16 cellular contexts compared by ENCODE assay signal in genomic region chr17:42305543-42306384, GRCh38. TPM values are rescaled to one million over a fixed set of nuclear protein-coding genes. Genes with fewer than 3 reads are reported as not detected.
DNase-seq lines count a peak whose midpoint lies in the region; ATAC-seq, FAIRE-seq and TF ChIP-seq lines count a peak whose summit lies in the region.
"Had no signal": no experiment of that assay in that cellular context is flagged by ENCODE, and none has a peak within 500 bp of the region (broad histone marks: within the 10 kb centered on the region; RNA-seq: fewer than 3 reads in every experiment).

No MANE protein-coding gene starts in this region.

- intact Hi-C loops in activated naive CD4-positive, alpha-beta T cell treated with anti-CD3 and anti-CD28 coated beads for 36 hours (cut with micrococcal nuclease): no loop called here
- intact Hi-C loops in K562 (cut with micrococcal nuclease): no loop called here

- H4K20me1 ChIP-seq in K562 (replicated peaks; ENCODE audit: control insufficient read depth, insufficient read depth, low read length): no peaks in the 10 kb centered on the region

- FAIRE-seq in K562 (lab: Jason Lieb, UNC) (no peak), small intestine (lab: Jason Lieb, UNC) (no peak)

- H3K4me1 Mint-ChIP-seq in activated naive CD4-positive, alpha-beta T cell treated with anti-CD3 and anti-CD28 coated beads for 36 hours (ENCODE audit: low read depth): peaks cover 62% of the 10 kb centered on the region
- H3K4me1 Mint-ChIP-seq in stimulated activated effector memory CD8-positive, alpha-beta T cell treated with anti-CD3 and anti-CD28 coated beads, Interleukin-12 subunit alpha, Interleukin-12 subunit beta, amount 100 ng/mL, for 72 hours: peaks cover 65% of the 10 kb centered on the region
- peaks cover 25% of the 10 kb centered on the region for H3K4me1 Mint-ChIP-seq in glutamatergic neuron (ENCODE audit: low read depth, unreplicated experiment)

- no peak for TF ChIP-seq RAD21 in K562 (CRISPR knock-in tag; conservative IDR thresholded peaks at IDR 0.05 in 1 of 2, IDR thresholded peaks at IDR 0.05 in 1 of 2)

- peak overlapping the region; percentile 78 for H3K27ac Mint-ChIP-seq in activated naive CD4-positive, alpha-beta T cell treated with anti-CD3 and anti-CD28 coated beads for 36 hours
- peak overlapping the region; percentile 86 for H3K27ac Mint-ChIP-seq in stimulated activated effector memory CD8-positive, alpha-beta T cell treated with anti-CD3 and anti-CD28 coated beads, Interleukin-12 subunit alpha, Interleukin-12 subunit beta, amount 100 ng/mL, for 72 hours
- no peak overlapping the region for H3K27ac Mint-ChIP-seq in glutamatergic neuron (ENCODE audit: unreplicated experiment)

- H3K36me3 ChIP-seq in K562 (ENCODE audit: control insufficient read depth, insufficient read depth, low read length) (peaks cover 98% of the 10 kb centered on the region), small intestine (ENCODE audit: control insufficient read depth in 2 of 2, insufficient read depth in 2 of 2, low read length in 2 of 2) (peaks cover 8 to 11% of the 10 kb centered on the region in 2 donors)

- no peak for TF ChIP-seq CTCF in K562 (IDR thresholded peaks at IDR 0.05 in 2 of 3, conservative IDR thresholded peaks at IDR 0.05 in 1 of 3; ENCODE audit: insufficient read depth in 2 of 3, low read depth in 1 of 3, low read length in 3 of 3)
- no peak for TF ChIP-seq CTCF in glutamatergic neuron (IDR thresholded peaks at IDR 0.05; ENCODE audit: partially characterized antibody, unreplicated experiment)

- POLR2A ChIA-PET in K562 (lab: Yijun Ruan, JAX): interaction anchor here (0.6 to 2.0 kb wide), 2 partner anchors 9 to 16 kb away, joined by 3 to 6 read pairs; no protein-coding TSS in a partner anchor

- no peak overlapping the region for H3K4me3 Mint-ChIP-seq in activated naive CD4-positive, alpha-beta T cell treated with anti-CD3 and anti-CD28 coated beads for 36 hours
- H3K4me3 Mint-ChIP-seq in stimulated activated effector memory CD8-positive, alpha-beta T cell treated with anti-CD3 and anti-CD28 coated beads, Interleukin-12 subunit alpha, Interleukin-12 subunit beta, amount 100 ng/mL, for 72 hours: no peak overlapping the region
- H3K4me3 Mint-ChIP-seq in glutamatergic neuron (ENCODE audit: unreplicated experiment): no peak overlapping the region

- no peaks in the 10 kb centered on the region for H3K9me1 ChIP-seq in K562 (ENCODE audit: control insufficient read depth, insufficient read depth, low read length)

- no peak for ATAC-seq in K562
- no peak for ATAC-seq in stimulated activated effector memory CD8-positive, alpha-beta T cell treated with anti-CD3 and anti-CD28 coated beads, Interleukin-12 subunit alpha, Interleukin-12 subunit beta, amount 100 ng/mL, for 72 hours
- ATAC-seq: esophagus mucosa, left colon, right cardiac atrium had no signal

- H3K4me1 ChIP-seq in K562 (replicated peaks in 1 of 2; ENCODE audit: control insufficient read depth in 2 of 2, insufficient read depth in 2 of 2, low read length in 2 of 2): peaks cover 21 to 49% of the 10 kb centered on the region in 2 experiments
- no peaks in the 10 kb centered on the region for H3K4me1 ChIP-seq in small intestine (ENCODE audit: control insufficient read depth in 2 of 2, insufficient read depth in 1 of 2, low read depth in 1 of 2, low read length in 1 of 2)

- DNase-seq in activated naive CD4-positive, alpha-beta T cell treated with anti-CD3 and anti-CD28 coated beads for 36 hours: peak; percentile 59
- no peak for DNase-seq in activated naive CD4-positive, alpha-beta T cell treated with anti-CD3 and anti-CD28 coated beads, Interleukin-2, amount 50 U/mL, for 16 hours
- peak; percentile 87 for DNase-seq in Jurkat, Clone E6-1 (ENCODE audit: low read depth, low spot score)
- no peak for DNase-seq in K562 (ENCODE audit: extremely low read depth in 1 of 4, low spot score in 3 of 4)
- no peak for DNase-seq in stimulated activated effector memory CD8-positive, alpha-beta T cell treated with anti-CD3 and anti-CD28 coated beads, Interleukin-12 subunit alpha, Interleukin-12 subunit beta, amount 100 ng/mL, for 72 hours (ENCODE audit: low spot score in 2 of 2)
- DNase-seq in small intestine: no peak
- no peak for DNase-seq in NCI-H128 (lab: John Stamatoyannopoulos, UW; ENCODE audit: unreplicated experiment)
- DNase-seq in glutamatergic neuron: no peak
- DNase-seq: activated CD4-positive, CD25-positive, alpha-beta regulatory T cell; activated T-cell treated with anti-CD3 and anti-CD28 coated beads for 4 hours; GM23248; left colon; NCI-H524 had no signal

- in situ Hi-C loops in K562 (cut with MboI): no loop called here

- H3K27me3 ChIP-seq in K562 (ENCODE audit: control insufficient read depth in 2 of 2, insufficient read depth in 2 of 2, low read length in 2 of 2): no peaks in the 10 kb centered on the region
- H3K27me3 ChIP-seq in small intestine (ENCODE audit: control insufficient read depth in 2 of 2, insufficient read depth in 2 of 2, low read length in 2 of 2): no peaks in the 10 kb centered on the region
- H3K27me3 ChIP-seq: neutrophil had no signal

- 93% methylated on average over 10 of the region's 18 CpGs for WGBS in K562 (ENCODE audit: insufficient coverage, low coverage, missing lambda C conversion rate)
- 82 to 85% (median 85%) methylated on average over 16 to 18 of the region's 18 CpGs for WGBS in small intestine, 3 donors

- H3K9ac ChIP-seq in K562 (ENCODE audit: insufficient read depth in 1 of 2, low read depth in 2 of 2, low read length in 2 of 2): 0 out of 4 replicates have a peak overlapping the region, but pooled peaks of 1 of the 2 experiments have one; percentile 2
- H3K9ac ChIP-seq: GM23248 had no signal

- H3K79me2 ChIP-seq in K562 (ENCODE audit: control insufficient read depth, insufficient read depth, low read length): peaks cover 70% of the 10 kb centered on the region

- no peak overlapping the region; the same call in 2 of the 3 replicates for H3K27ac ChIP-seq in K562 (ENCODE audit: extremely low read depth, low read depth, low read length)
- H3K27ac ChIP-seq in small intestine (ENCODE audit: low read depth in 1 of 2, low read length in 1 of 2): no peak overlapping the region
- H3K27ac ChIP-seq: GM23248, neutrophil had no signal

- no peak overlapping the region for H3K4me2 ChIP-seq in K562 (ENCODE audit: insufficient read depth, low read length)

- TF ChIP-seq POLR2A in K562 (conservative IDR thresholded peaks at IDR 0.05): peak; percentile 45

- H3K9me3 ChIP-seq in K562 (replicated peaks; ENCODE audit: control insufficient read depth, insufficient read depth, low read depth, low read length): no peaks in the 10 kb centered on the region
- H3K9me3 ChIP-seq in small intestine (ENCODE audit: control insufficient read depth, low read depth): no peaks in the 10 kb centered on the region
- H3K9me3 ChIP-seq: neutrophil had no signal

- TF ChIP-seq EP300 in K562 (IDR thresholded peaks at IDR 0.05; ENCODE audit: low read length): no peak

- peaks cover 77% of the 10 kb centered on the region for H3K36me3 Mint-ChIP-seq in activated naive CD4-positive, alpha-beta T cell treated with anti-CD3 and anti-CD28 coated beads for 36 hours (ENCODE audit: low read depth)
- peaks cover 100% of the 10 kb centered on the region for H3K36me3 Mint-ChIP-seq in stimulated activated effector memory CD8-positive, alpha-beta T cell treated with anti-CD3 and anti-CD28 coated beads, Interleukin-12 subunit alpha, Interleukin-12 subunit beta, amount 100 ng/mL, for 72 hours
- no peaks in the 10 kb centered on the region for H3K36me3 Mint-ChIP-seq in glutamatergic neuron (ENCODE audit: unreplicated experiment)

- no peak overlapping the region for H2AFZ ChIP-seq in K562 (ENCODE audit: low read depth, low read length)
- H2AFZ ChIP-seq: GM23248 had no signal

- no peaks in the 10 kb centered on the region for H3K9me3 Mint-ChIP-seq in activated naive CD4-positive, alpha-beta T cell treated with anti-CD3 and anti-CD28 coated beads for 36 hours
- no peaks in the 10 kb centered on the region for H3K9me3 Mint-ChIP-seq in stimulated activated effector memory CD8-positive, alpha-beta T cell treated with anti-CD3 and anti-CD28 coated beads, Interleukin-12 subunit alpha, Interleukin-12 subunit beta, amount 100 ng/mL, for 72 hours
- no peaks in the 10 kb centered on the region for H3K9me3 Mint-ChIP-seq in glutamatergic neuron (ENCODE audit: unreplicated experiment)

- no peaks in the 10 kb centered on the region for H3K27me3 Mint-ChIP-seq in activated naive CD4-positive, alpha-beta T cell treated with anti-CD3 and anti-CD28 coated beads for 36 hours (ENCODE audit: low read depth)
- peaks cover 4% of the 10 kb centered on the region for H3K27me3 Mint-ChIP-seq in glutamatergic neuron (ENCODE audit: unreplicated experiment)

- no TSS peak for BruUV-seq in K562 (replicated peaks; lab: Mats Ljungman, UMichigan)

- H3K4me3 ChIP-seq in Jurkat, Clone E6-1 (ENCODE audit: low read length): peak overlapping the region; percentile 57
- H3K4me3 ChIP-seq in K562: no peak overlapping the region
- H3K4me3 ChIP-seq in small intestine (ENCODE audit: low read depth in 1 of 2, low read length in 2 of 2): no peak overlapping the region
- H3K4me3 ChIP-seq: GM23248 had no signal

- CTCF ChIA-PET in activated naive CD4-positive, alpha-beta T cell treated with anti-CD3 and anti-CD28 coated beads for 36 hours (lab: Charles Lee): interaction anchor here (0.7 to 1.4 kb wide), 3 partner anchors 97 to 269 kb away, joined by 3 to 4 read pairs (median 3); no protein-coding TSS in a partner anchor
- CTCF ChIA-PET in K562 (lab: Yijun Ruan, JAX; ENCODE audit: low intra/inter-chr PET ratio): no interaction called here

RNA-seq across cellular contexts. Expression of gene STAT5A, which starts 17.5 kb away (rescaled TPM):
- total RNA-seq in activated naive CD4-positive, alpha-beta T cell treated with anti-CD3 and anti-CD28 coated beads for 36 hours: 100 to 1,000 TPM; 165 to 174 TPM
- 49.8 TPM for polyA plus RNA-seq in Jurkat, Clone E6-1 (2012; ENCODE audit: insufficient read depth, insufficient read length)
- 251 and 757 TPM in 2 replicates for total RNA-seq in K562 (2011; cell fraction: chromatin; rRNA removed; ENCODE audit: low replicate concordance)
- total RNA-seq in K562 (2011; cell fraction: nucleolus; rRNA removed): 428 and 505 TPM in 2 replicates
- 262 and 311 TPM in 2 replicates for total RNA-seq in K562 (2011; cell fraction: nucleoplasm; rRNA removed)
- total RNA-seq in K562 (2014; rRNA removed) (391 and 467 TPM in 2 replicates), K562 (2014; rRNA removed; fragmentation: Illumina TruSeq; extraction: Trizol) (156 and 174 TPM in 2 replicates), K562 (2015; rRNA removed; fragmentation: Illumina TruSeq; extraction: Trizol) (177 and 195 TPM in 2 replicates), K562 (2021) (377 and 414 TPM in 2 replicates), glutamatergic neuron (ENCODE audit: unreplicated experiment) (3.4 TPM)
- polyA plus RNA-seq in K562 (2011; rRNA removed) (131 and 196 TPM in 2 replicates), K562 (2014; fragmentation: Illumina TruSeq; extraction: Trizol) (379 and 415 TPM in 2 replicates), K562 (2014; fragmentation: Nextera tagmentation; extraction: Ambion mirVana) (10 to 100 TPM; 79.9 to 81.8 TPM), K562 (2014; rRNA removed) (239 and 248 TPM in 2 replicates), small intestine (10 to 100 TPM in 2 of 3 donors, 1 to 10 TPM in 1; 2.7 to 18.3 (median 11.3) TPM)
- 76.7 and 247 TPM in 2 replicates for polyA plus RNA-seq in K562 (2011; cell fraction: cytosol; rRNA removed)
- polyA plus RNA-seq in K562 (2011; cell fraction: nucleus; rRNA removed): 268 and 853 TPM in 2 replicates
- 303 and 408 TPM in 2 replicates for polyA plus RNA-seq in K562 (2012)
- polyA minus RNA-seq in K562 (2011; rRNA and poly(A)+ RNA removed): 114 and 250 TPM in 2 replicates
- polyA minus RNA-seq in K562 (2011; cell fraction: cytosol; rRNA and poly(A)+ RNA removed): 124 and 299 TPM in 2 replicates
- 105 and 217 TPM in 2 replicates for polyA minus RNA-seq in K562 (2011; cell fraction: nucleus; rRNA and poly(A)+ RNA removed)

RNA-seq across cellular contexts. Expression of gene STAT5B, which starts 29.6 kb away (rescaled TPM):
- total RNA-seq in activated naive CD4-positive, alpha-beta T cell treated with anti-CD3 and anti-CD28 coated beads for 36 hours: 100 to 1,000 TPM; 185 to 192 TPM
- polyA plus RNA-seq in Jurkat, Clone E6-1 (2012; ENCODE audit: insufficient read depth, insufficient read length): 51.6 TPM
- 425 and 510 TPM in 2 replicates for total RNA-seq in K562 (2011; cell fraction: chromatin; rRNA removed; ENCODE audit: low replicate concordance)
- 258 and 266 TPM in 2 replicates for total RNA-seq in K562 (2011; cell fraction: nucleolus; rRNA removed)
- 265 and 278 TPM in 2 replicates for total RNA-seq in K562 (2011; cell fraction: nucleoplasm; rRNA removed)
- 92.4 and 113 TPM in 2 replicates for total RNA-seq in K562 (2014; rRNA removed)
- 75.5 and 75.7 TPM in 2 replicates for total RNA-seq in K562 (2014; rRNA removed; fragmentation: Illumina TruSeq; extraction: Trizol)
- 63.5 and 65.2 TPM in 2 replicates for total RNA-seq in K562 (2015; rRNA removed; fragmentation: Illumina TruSeq; extraction: Trizol)
- 134 TPM in 2 replicates for total RNA-seq in K562 (2021)
- polyA plus RNA-seq in K562 (2011; rRNA removed): 147 and 176 TPM in 2 replicates
- polyA plus RNA-seq in K562 (2011; cell fraction: cytosol; rRNA removed): 94.2 and 122 TPM in 2 replicates
- 190 and 298 TPM in 2 replicates for polyA plus RNA-seq in K562 (2011; cell fraction: nucleus; rRNA removed)
- 79.5 and 138 TPM in 2 replicates for polyA plus RNA-seq in K562 (2012)
- polyA plus RNA-seq in K562 (2014; fragmentation: Illumina TruSeq; extraction: Trizol): 117 and 130 TPM in 2 replicates
- 10 to 100 TPM; 20.8 to 23.5 TPM for polyA plus RNA-seq in K562 (2014; fragmentation: Nextera tagmentation; extraction: Ambion mirVana)
- 109 and 124 TPM in 2 replicates for polyA plus RNA-seq in K562 (2014; rRNA removed)
- 101 and 127 TPM in 2 replicates for polyA minus RNA-seq in K562 (2011; rRNA and poly(A)+ RNA removed)
- polyA minus RNA-seq in K562 (2011; cell fraction: cytosol; rRNA and poly(A)+ RNA removed): 79.7 and 81.7 TPM in 2 replicates
- 54.4 and 60.3 TPM in 2 replicates for polyA minus RNA-seq in K562 (2011; cell fraction: nucleus; rRNA and poly(A)+ RNA removed)
- 10 to 100 TPM; 13.4 to 22.0 (median 18.1) TPM for polyA plus RNA-seq in small intestine
- 31.9 TPM for total RNA-seq in glutamatergic neuron (ENCODE audit: unreplicated experiment)

Comparison
In these comparisons a context has a peak if more than half of its experiments do, and no peak if none do; other contexts are left out.
1. DNase-seq: peak in activated naive CD4-positive, alpha-beta T cell treated with anti-CD3 and anti-CD28 coated beads for 36 hours (single experiment) and Jurkat, Clone E6-1 (single experiment); none in activated naive CD4-positive, alpha-beta T cell treated with anti-CD3 and anti-CD28 coated beads, Interleukin-2, amount 50 U/mL, for 16 hours (single experiment), K562 (0 of 4), stimulated activated effector memory CD8-positive, alpha-beta T cell treated with anti-CD3 and anti-CD28 coated beads, Interleukin-12 subunit alpha, Interleukin-12 subunit beta, amount 100 ng/mL, for 72 hours (0 of 2), small intestine (single experiment), NCI-H128 (single experiment) and glutamatergic neuron (single experiment).
2. RNA of gene STAT5A, which starts 17.5 kb away (total RNA-seq): 156 to 757 TPM in K562 and 165 to 174 TPM in activated naive CD4-positive, alpha-beta T cell treated with anti-CD3 and anti-CD28 coated beads for 36 hours; 3.4 TPM in glutamatergic neuron (single experiment); every median in the first group is over 10 times any median in the second.